Comparison of ENCODE assay signal across 2 cellular contexts in the genomic region with DNA sequence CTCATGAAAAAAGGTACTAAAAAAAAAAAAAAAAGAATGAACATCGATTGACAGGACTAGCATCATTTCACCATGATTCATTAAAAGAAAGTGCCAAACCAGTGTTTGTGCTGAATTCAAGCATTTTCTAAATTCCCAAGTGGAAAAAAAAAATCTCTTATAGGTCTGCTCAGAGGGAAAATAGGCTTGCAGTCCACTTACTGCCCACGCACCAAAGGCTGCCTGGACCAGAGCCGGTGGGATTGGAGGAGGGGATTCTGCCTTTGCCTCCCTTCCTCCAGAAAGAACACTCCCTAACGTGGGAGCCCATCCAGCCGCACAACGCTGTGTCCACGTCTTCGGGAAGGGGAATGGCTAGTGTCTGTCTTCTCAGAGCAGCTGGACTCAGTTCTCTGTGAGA.
TF ChIP-seq lines count a peak whose summit lies in the region.

No MANE protein-coding gene starts in this region.

TF ChIP-seq in liver, 16 proteins besides CTCF, POLR2A, EP300 and RAD21:
- TF ChIP-seq, protein P1, sequence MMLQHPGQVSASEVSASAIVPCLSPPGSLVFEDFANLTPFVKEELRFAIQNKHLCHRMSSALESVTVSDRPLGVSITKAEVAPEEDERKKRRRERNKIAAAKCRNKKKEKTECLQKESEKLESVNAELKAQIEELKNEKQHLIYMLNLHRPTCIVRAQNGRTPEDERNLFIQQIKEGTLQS (IDR thresholded peaks at IDR 0.05): no peak
- TF ChIP-seq GABPA (IDR thresholded peaks at IDR 0.05 in 1 of 2, conservative IDR thresholded peaks at IDR 0.05 in 1 of 2) (no peak), EGR1 (IDR thresholded peaks at IDR 0.05; ENCODE audit: low read depth in 2 of 2) (no peak), HNF4A (conservative IDR thresholded peaks at IDR 0.05) (no peak), JUND (IDR thresholded peaks at IDR 0.05) (no peak), HNF4G (IDR thresholded peaks at IDR 0.05) (no peak), YY1 (IDR thresholded peaks at IDR 0.05) (no peak), TAF1 (conservative IDR thresholded peaks at IDR 0.05) (no peak), FOXA2 (IDR thresholded peaks at IDR 0.05) (no peak), NR2F2 (IDR thresholded peaks at IDR 0.05) (no peak), SP1 (IDR thresholded peaks at IDR 0.05) (no peak), RXRA (IDR thresholded peaks at IDR 0.05) (no peak)
- TF ChIP-seq, protein P2, sequence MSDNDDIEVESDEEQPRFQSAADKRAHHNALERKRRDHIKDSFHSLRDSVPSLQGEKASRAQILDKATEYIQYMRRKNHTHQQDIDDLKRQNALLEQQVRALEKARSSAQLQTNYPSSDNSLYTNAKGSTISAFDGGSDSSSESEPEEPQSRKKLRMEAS (IDR thresholded peaks at IDR 0.05): no peak
- TF ChIP-seq, protein P3, sequence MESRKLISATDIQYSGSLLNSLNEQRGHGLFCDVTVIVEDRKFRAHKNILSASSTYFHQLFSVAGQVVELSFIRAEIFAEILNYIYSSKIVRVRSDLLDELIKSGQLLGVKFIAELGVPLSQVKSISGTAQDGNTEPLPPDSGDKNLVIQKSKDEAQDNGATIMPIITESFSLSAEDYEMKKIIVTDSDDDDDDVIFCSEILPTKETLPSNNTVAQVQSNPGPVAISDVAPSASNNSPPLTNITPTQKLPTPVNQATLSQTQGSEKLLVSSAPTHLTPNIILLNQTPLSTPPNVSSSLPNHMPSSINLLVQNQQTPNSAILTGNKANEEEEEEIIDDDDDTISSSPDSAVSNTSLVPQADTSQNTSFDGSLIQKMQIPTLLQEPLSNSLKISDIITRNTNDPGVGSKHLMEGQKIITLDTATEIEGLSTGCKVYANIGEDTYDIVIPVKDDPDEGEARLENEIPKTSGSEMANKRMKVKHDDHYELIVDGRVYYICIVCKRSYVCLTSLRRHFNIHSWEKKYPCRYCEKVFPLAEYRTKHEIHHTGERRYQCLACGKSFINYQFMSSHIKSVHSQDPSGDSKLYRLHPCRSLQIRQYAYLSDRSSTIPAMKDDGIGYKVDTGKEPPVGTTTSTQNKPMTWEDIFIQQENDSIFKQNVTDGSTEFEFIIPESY (IDR thresholded peaks at IDR 0.05): no peak
- TF ChIP-seq, protein P4, sequence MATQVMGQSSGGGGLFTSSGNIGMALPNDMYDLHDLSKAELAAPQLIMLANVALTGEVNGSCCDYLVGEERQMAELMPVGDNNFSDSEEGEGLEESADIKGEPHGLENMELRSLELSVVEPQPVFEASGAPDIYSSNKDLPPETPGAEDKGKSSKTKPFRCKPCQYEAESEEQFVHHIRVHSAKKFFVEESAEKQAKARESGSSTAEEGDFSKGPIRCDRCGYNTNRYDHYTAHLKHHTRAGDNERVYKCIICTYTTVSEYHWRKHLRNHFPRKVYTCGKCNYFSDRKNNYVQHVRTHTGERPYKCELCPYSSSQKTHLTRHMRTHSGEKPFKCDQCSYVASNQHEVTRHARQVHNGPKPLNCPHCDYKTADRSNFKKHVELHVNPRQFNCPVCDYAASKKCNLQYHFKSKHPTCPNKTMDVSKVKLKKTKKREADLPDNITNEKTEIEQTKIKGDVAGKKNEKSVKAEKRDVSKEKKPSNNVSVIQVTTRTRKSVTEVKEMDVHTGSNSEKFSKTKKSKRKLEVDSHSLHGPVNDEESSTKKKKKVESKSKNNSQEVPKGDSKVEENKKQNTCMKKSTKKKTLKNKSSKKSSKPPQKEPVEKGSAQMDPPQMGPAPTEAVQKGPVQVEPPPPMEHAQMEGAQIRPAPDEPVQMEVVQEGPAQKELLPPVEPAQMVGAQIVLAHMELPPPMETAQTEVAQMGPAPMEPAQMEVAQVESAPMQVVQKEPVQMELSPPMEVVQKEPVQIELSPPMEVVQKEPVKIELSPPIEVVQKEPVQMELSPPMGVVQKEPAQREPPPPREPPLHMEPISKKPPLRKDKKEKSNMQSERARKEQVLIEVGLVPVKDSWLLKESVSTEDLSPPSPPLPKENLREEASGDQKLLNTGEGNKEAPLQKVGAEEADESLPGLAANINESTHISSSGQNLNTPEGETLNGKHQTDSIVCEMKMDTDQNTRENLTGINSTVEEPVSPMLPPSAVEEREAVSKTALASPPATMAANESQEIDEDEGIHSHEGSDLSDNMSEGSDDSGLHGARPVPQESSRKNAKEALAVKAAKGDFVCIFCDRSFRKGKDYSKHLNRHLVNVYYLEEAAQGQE (IDR thresholded peaks at IDR 0.05): no peak
TF ChIP-seq in liver: peak in this region for 0.

TF ChIP-seq in HepG2, 621 proteins besides CTCF, POLR2A, EP300 and RAD21:
- TF ChIP-seq ZSCAN12 (CRISPR knock-in tag; IDR thresholded peaks at IDR 0.05) (no peak), ZNF234 (CRISPR knock-in tag; conservative IDR thresholded peaks at IDR 0.05) (no peak), PHF21A (CRISPR knock-in tag; IDR thresholded peaks at IDR 0.05) (no peak), ZNF720 (CRISPR knock-in tag; IDR thresholded peaks at IDR 0.05) (no peak), GFI1 (CRISPR knock-in tag; IDR thresholded peaks at IDR 0.05; ENCODE audit: borderline replicate concordance) (no peak), CBX5 (CRISPR knock-in tag; IDR thresholded peaks at IDR 0.05; ENCODE audit: borderline replicate concordance) (no peak), THAP11 (CRISPR knock-in tag; IDR thresholded peaks at IDR 0.05) (no peak), ZNF382 (CRISPR knock-in tag; IDR thresholded peaks at IDR 0.05; ENCODE audit: borderline replicate concordance) (no peak), ARHGAP35 (CRISPR knock-in tag; IDR thresholded peaks at IDR 0.05; ENCODE audit: borderline replicate concordance) (no peak), ZBTB8A (CRISPR knock-in tag; IDR thresholded peaks at IDR 0.05; ENCODE audit: borderline replicate concordance, low read depth) (no peak), HMG20B (CRISPR knock-in tag; conservative IDR thresholded peaks at IDR 0.05) (no peak), CCAR2 (optimal IDR thresholded peaks at IDR 0.05; ENCODE audit: low read depth, low read length) (no peak), SRSF4 (IDR thresholded peaks at IDR 0.05; ENCODE audit: low read depth, low read length, poor library complexity, severe bottlenecking) (no peak), MTF2 (CRISPR knock-in tag; IDR thresholded peaks at IDR 0.05; ENCODE audit: borderline replicate concordance) (no peak)
- TF ChIP-seq, protein P5, sequence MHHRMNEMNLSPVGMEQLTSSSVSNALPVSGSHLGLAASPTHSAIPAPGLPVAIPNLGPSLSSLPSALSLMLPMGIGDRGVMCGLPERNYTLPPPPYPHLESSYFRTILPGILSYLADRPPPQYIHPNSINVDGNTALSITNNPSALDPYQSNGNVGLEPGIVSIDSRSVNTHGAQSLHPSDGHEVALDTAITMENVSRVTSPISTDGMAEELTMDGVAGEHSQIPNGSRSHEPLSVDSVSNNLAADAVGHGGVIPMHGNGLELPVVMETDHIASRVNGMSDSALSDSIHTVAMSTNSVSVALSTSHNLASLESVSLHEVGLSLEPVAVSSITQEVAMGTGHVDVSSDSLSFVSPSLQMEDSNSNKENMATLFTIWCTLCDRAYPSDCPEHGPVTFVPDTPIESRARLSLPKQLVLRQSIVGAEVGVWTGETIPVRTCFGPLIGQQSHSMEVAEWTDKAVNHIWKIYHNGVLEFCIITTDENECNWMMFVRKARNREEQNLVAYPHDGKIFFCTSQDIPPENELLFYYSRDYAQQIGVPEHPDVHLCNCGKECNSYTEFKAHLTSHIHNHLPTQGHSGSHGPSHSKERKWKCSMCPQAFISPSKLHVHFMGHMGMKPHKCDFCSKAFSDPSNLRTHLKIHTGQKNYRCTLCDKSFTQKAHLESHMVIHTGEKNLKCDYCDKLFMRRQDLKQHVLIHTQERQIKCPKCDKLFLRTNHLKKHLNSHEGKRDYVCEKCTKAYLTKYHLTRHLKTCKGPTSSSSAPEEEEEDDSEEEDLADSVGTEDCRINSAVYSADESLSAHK (CRISPR knock-in tag; IDR thresholded peaks at IDR 0.05; ENCODE audit: borderline replicate concordance): no peak
- TF ChIP-seq, protein P6, sequence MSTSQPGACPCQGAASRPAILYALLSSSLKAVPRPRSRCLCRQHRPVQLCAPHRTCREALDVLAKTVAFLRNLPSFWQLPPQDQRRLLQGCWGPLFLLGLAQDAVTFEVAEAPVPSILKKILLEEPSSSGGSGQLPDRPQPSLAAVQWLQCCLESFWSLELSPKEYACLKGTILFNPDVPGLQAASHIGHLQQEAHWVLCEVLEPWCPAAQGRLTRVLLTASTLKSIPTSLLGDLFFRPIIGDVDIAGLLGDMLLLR (CRISPR knock-in tag; IDR thresholded peaks at IDR 0.05): no peak
TF ChIP-seq in HepG2: peak in this region for 0.
